ENCODE assay signal across 10 cellular contexts in genomic region chr6:112235956-112236355, GRCh38. TPM values are rescaled to one million over a fixed set of nuclear protein-coding genes. Genes with fewer than 3 reads are reported as not detected.
DNase-seq lines count a peak whose midpoint lies in the region; ATAC-seq and TF ChIP-seq lines count a peak whose summit lies in the region.
"Had no signal": no experiment of that assay in that cellular context is flagged by ENCODE, and none has a peak within 500 bp of the region (broad histone marks: within the 10 kb centered on the region; RNA-seq: fewer than 3 reads in every experiment).

No MANE protein-coding gene starts in this region.

- TF ChIP-seq POLR2A in gastroesophageal sphincter (IDR thresholded peaks at IDR 0.05): no peak

- no peaks in the 10 kb centered on the region for H3K36me3 ChIP-seq in gastroesophageal sphincter

- H3K27ac ChIP-seq in gastroesophageal sphincter: peak overlapping the region; percentile 81 to 99 (median 87)

- H3K36me3 Mint-ChIP-seq in stimulated activated effector memory CD8-positive, alpha-beta T cell treated with anti-CD3 and anti-CD28 coated beads, Interleukin-12 subunit alpha, Interleukin-12 subunit beta, amount 100 ng/mL, for 72 hours: peaks cover 5% of the 10 kb centered on the region

- 56 to 58% methylated on average over 5 of the region's 5 CpGs for WGBS in gastroesophageal sphincter (ENCODE audit: low coverage in 1 of 2), 2 donors

- no peaks in the 10 kb centered on the region for H3K9me3 ChIP-seq in gastroesophageal sphincter

- no peak for TF ChIP-seq CTCF in gastroesophageal sphincter (IDR thresholded peaks at IDR 0.05)

- TF ChIP-seq EP300 in gastroesophageal sphincter (IDR thresholded peaks at IDR 0.05): no peak

- H3K4me1 ChIP-seq in gastroesophageal sphincter: peaks cover 42 to 99% (median 62%) of the 10 kb centered on the region in 3 donors

- ATAC-seq in gastroesophageal sphincter (no peak), HG03139 (IDR thresholded peaks at IDR 0.05; ENCODE audit: unreplicated experiment) (no peak)
- peak; percentile 100 for ATAC-seq in stimulated activated effector memory CD8-positive, alpha-beta T cell treated with anti-CD3 and anti-CD28 coated beads, Interleukin-12 subunit alpha, Interleukin-12 subunit beta, amount 100 ng/mL, for 72 hours

- no peak overlapping the region for H3K27ac Mint-ChIP-seq in stimulated activated effector memory CD8-positive, alpha-beta T cell treated with anti-CD3 and anti-CD28 coated beads, Interleukin-12 subunit alpha, Interleukin-12 subunit beta, amount 100 ng/mL, for 72 hours

- H3K4me3 Mint-ChIP-seq in stimulated activated effector memory CD8-positive, alpha-beta T cell treated with anti-CD3 and anti-CD28 coated beads, Interleukin-12 subunit alpha, Interleukin-12 subunit beta, amount 100 ng/mL, for 72 hours: no peak overlapping the region

- DNase-seq in SIG-M5 treated with dmso at 0.1 percent for 504 hours (lab: John Stamatoyannopoulos, UW; ENCODE audit: unreplicated experiment) (peak; percentile 42), SIG-M5 (lab: John Stamatoyannopoulos, UW) (no peak), NCI-H748 treated with DMSO at 0.1 percent for 48 hours (lab: John Stamatoyannopoulos, UW) (no peak), midbrain (lab: John Stamatoyannopoulos, UW) (no peak)
- peak; percentile 29 for DNase-seq in activated CD8-positive, alpha-beta memory T cell treated with anti-CD3 and anti-CD28 coated beads, Interleukin-2, amount 50 U/mL, for 4 hours
- peak; percentile 17 to 62 for DNase-seq in stimulated activated effector memory CD8-positive, alpha-beta T cell treated with anti-CD3 and anti-CD28 coated beads, Interleukin-12 subunit alpha, Interleukin-12 subunit beta, amount 100 ng/mL, for 72 hours (ENCODE audit: low spot score in 2 of 2)
- DNase-seq: mesendoderm, NCI-H2029 treated with DMSO at 0.1 percent for 48 hours had no signal

- no peaks in the 10 kb centered on the region for H3K27me3 ChIP-seq in gastroesophageal sphincter

- H3K4me3 ChIP-seq in gastroesophageal sphincter: no peak overlapping the region

- H3K4me1 Mint-ChIP-seq in stimulated activated effector memory CD8-positive, alpha-beta T cell treated with anti-CD3 and anti-CD28 coated beads, Interleukin-12 subunit alpha, Interleukin-12 subunit beta, amount 100 ng/mL, for 72 hours: peaks cover 9% of the 10 kb centered on the region

- H3K9me3 Mint-ChIP-seq in stimulated activated effector memory CD8-positive, alpha-beta T cell treated with anti-CD3 and anti-CD28 coated beads, Interleukin-12 subunit alpha, Interleukin-12 subunit beta, amount 100 ng/mL, for 72 hours: no peaks in the 10 kb centered on the region

RNA-seq across cellular contexts. Expression of gene LAMA4, which starts 18.4 kb away (rescaled TPM):
- 100 to 1,000 TPM; 240 to 305 (median 265) TPM for total RNA-seq in gastroesophageal sphincter

Comparison
In these comparisons a context has a peak if more than half of its experiments do, and no peak if none do; other contexts are left out.
1. DNase-seq: peak in SIG-M5 treated with dmso at 0.1 percent for 504 hours (single experiment), activated CD8-positive, alpha-beta memory T cell treated with anti-CD3 and anti-CD28 coated beads, Interleukin-2, amount 50 U/mL, for 4 hours (single experiment) and stimulated activated effector memory CD8-positive, alpha-beta T cell treated with anti-CD3 and anti-CD28 coated beads, Interleukin-12 subunit alpha, Interleukin-12 subunit beta, amount 100 ng/mL, for 72 hours (2 of 2); none in SIG-M5 (single experiment), NCI-H748 treated with DMSO at 0.1 percent for 48 hours (single experiment) and midbrain (single experiment).